In the genomic region with DNA sequence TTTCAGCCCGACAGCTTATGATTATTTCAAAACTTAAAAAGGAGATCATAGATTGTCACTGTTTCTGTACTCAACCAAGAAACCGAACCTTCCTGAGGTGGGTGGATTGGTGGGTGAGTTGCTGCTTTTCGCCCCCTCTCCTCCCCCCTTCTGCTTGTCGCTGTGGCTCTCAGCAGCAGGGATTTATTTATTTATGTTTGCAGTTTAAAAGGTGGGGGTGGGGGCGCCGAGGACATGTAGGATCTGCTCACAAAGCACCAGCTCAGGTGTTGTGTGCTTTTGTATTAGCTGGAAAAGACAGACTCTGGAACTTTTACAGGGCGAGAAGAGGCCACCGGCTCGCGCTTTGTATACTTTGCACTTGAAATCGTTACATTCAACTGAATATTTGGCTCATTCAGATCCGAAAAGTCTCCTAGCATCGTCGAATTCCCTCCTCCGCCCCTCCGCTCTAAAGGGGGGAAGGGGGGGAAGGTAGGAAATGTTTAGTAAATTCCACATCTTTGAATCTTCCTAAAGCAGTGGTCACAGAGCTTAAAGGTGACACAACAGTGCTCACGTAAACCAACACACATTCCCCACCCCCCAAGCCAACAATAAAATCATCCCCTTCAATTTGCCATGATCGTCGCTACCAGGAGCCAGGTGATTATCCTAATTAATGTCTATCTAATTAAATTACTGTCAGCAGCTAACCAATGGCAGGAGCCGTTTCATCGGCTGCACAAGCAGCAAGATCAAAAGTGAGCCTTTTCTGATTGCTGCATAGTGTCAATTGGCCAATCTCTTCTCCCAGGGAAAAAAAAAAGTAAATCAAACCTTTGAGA, we compare ENCODE assay signal across 9 cellular contexts. TPM values are rescaled to one million over a fixed set of nuclear protein-coding genes. Genes with fewer than 3 reads are reported as not detected.
DNase-seq lines count a peak whose midpoint lies in the region; ATAC-seq and TF ChIP-seq lines count a peak whose summit lies in the region.
"Had no signal": no experiment of that assay in that cellular context is flagged by ENCODE, and none has a peak within 500 bp of the region (broad histone marks: within the 10 kb centered on the region; RNA-seq: fewer than 3 reads in every experiment).

No MANE protein-coding gene starts in this region.

- no peak overlapping the region for H3K27ac ChIP-seq in mesendoderm (ENCODE audit: low read depth, low read length)

- no peaks in the 10 kb centered on the region for H3K79me2 ChIP-seq in mesendoderm (ENCODE audit: control insufficient read depth, insufficient read depth, low read length)

- H2BK120ac ChIP-seq in mesendoderm (ENCODE audit: low read depth, low read length) = no peak overlapping the region

- H2BK5ac ChIP-seq in mesendoderm (ENCODE audit: low read length) = no peak overlapping the region

- no peaks in the 10 kb centered on the region for H3K79me1 ChIP-seq in mesendoderm (ENCODE audit: low read length)

- H3K9ac ChIP-seq in mesendoderm (ENCODE audit: low read length) = no peak overlapping the region

- peaks cover 71% of the 10 kb centered on the region for H3K4me1 Mint-ChIP-seq in HFFc6 (ENCODE audit: low read depth)
- H3K4me1 Mint-ChIP-seq in activated T-cell treated with anti-CD3 and anti-CD28 coated beads, Interleukin-2, amount 50 U/mL, for 72 hours (ENCODE audit: low read depth) = peaks cover 62% of the 10 kb centered on the region

- H4K8ac ChIP-seq in mesendoderm (ENCODE audit: low read depth, low read length) = no peak overlapping the region

- H3K4me2 ChIP-seq in mesendoderm (ENCODE audit: low read length) = peak overlapping the region; percentile 1

- no peak overlapping the region for H3K4me3 ChIP-seq in mesendoderm (ENCODE audit: low read length)

- H3K27me3 ChIP-seq in mesendoderm (ENCODE audit: insufficient read depth, low read length, poor library complexity) = peaks cover 37% of the 10 kb centered on the region

- no peak overlapping the region for H2AK5ac ChIP-seq in mesendoderm (ENCODE audit: low read length)

- no peaks in the 10 kb centered on the region for H3K9me3 Mint-ChIP-seq in HFFc6
- no peaks in the 10 kb centered on the region for H3K9me3 Mint-ChIP-seq in activated T-cell treated with anti-CD3 and anti-CD28 coated beads, Interleukin-2, amount 50 U/mL, for 72 hours

- peaks cover 16% of the 10 kb centered on the region for H3K4me1 ChIP-seq in mesendoderm (ENCODE audit: control insufficient read depth, low read depth, low read length)

- WGBS in mesendoderm (ENCODE audit: extremely low coverage, insufficient coverage, low lambda C conversion rate) = no CpG with 5 or more reads among the region's 21 CpGs

- no peak overlapping the region for H3K23ac ChIP-seq in mesendoderm (ENCODE audit: low read length)

- peaks cover 48% of the 10 kb centered on the region for H3K27me3 Mint-ChIP-seq in HFFc6 (ENCODE audit: insufficient read depth)
- peaks cover 68% of the 10 kb centered on the region for H3K27me3 Mint-ChIP-seq in activated T-cell treated with anti-CD3 and anti-CD28 coated beads, Interleukin-2, amount 50 U/mL, for 72 hours (ENCODE audit: low read depth)

- H3K56ac ChIP-seq in mesendoderm (ENCODE audit: low read length) = no peak overlapping the region

- peak; percentile 56 for DNase-seq in COR-L47 (lab: John Stamatoyannopoulos, UW)
- no peak for DNase-seq in HFFc6
- DNase-seq in activated T-cell treated with anti-CD3 and anti-CD28 coated beads, Interleukin-2, amount 50 U/mL, for 72 hours = peak in 1 of 2 donors; percentile 9
- DNase-seq in mesendoderm = peak; percentile 29
- no peak for DNase-seq in NCI-H510A (lab: John Stamatoyannopoulos, UW)
- DNase-seq in stimulated activated CD4-positive, alpha-beta T cell treated with anti-CD3 and anti-CD28 coated beads, Interleukin-2, amount 100 ng/mL, for 48 hours = no peak
- DNase-seq: stimulated activated CD4-positive, alpha-beta T cell treated with anti-CD3 and anti-CD28 coated beads, Interleukin-4, amount 100 ng/mL, for 4 hours had no signal

- H2BK15ac ChIP-seq in mesendoderm (replicated peaks; ENCODE audit: low read depth) = no peak overlapping the region

- peak overlapping the region; percentile 83 for H3K4me3 Mint-ChIP-seq in HFFc6
- peak overlapping the region; percentile 83 to 86 for H3K4me3 Mint-ChIP-seq in activated T-cell treated with anti-CD3 and anti-CD28 coated beads, Interleukin-2, amount 50 U/mL, for 72 hours

- H3K4ac ChIP-seq in mesendoderm (ENCODE audit: low read depth, low read length) = no peak overlapping the region

- H3K36me3 ChIP-seq in mesendoderm (ENCODE audit: control insufficient read depth, insufficient read depth, low read length) = no peaks in the 10 kb centered on the region

- peaks cover 9% of the 10 kb centered on the region for H3K36me3 Mint-ChIP-seq in HFFc6 (ENCODE audit: low read depth)
- H3K36me3 Mint-ChIP-seq in activated T-cell treated with anti-CD3 and anti-CD28 coated beads, Interleukin-2, amount 50 U/mL, for 72 hours (ENCODE audit: insufficient read depth in 2 of 2) = peaks cover 0 to 3% of the 10 kb centered on the region in 2 donors

- no peak overlapping the region for H4K5ac ChIP-seq in mesendoderm (ENCODE audit: low read length)

- no peak for TF ChIP-seq CTCF in HFFc6 (IDR thresholded peaks at IDR 0.05)

- no peak overlapping the region for H3K27ac Mint-ChIP-seq in HFFc6
- H3K27ac Mint-ChIP-seq in activated T-cell treated with anti-CD3 and anti-CD28 coated beads, Interleukin-2, amount 50 U/mL, for 72 hours = peak overlapping the region; percentile 67

- H3K18ac ChIP-seq in mesendoderm (ENCODE audit: low read length) = no peak overlapping the region

- no peak for ATAC-seq in activated T-cell treated with anti-CD3 and anti-CD28 coated beads, Interleukin-2, amount 50 U/mL, for 72 hours (replicated peaks in 1 of 2)
- ATAC-seq in HG03175 (IDR thresholded peaks at IDR 0.05; ENCODE audit: unreplicated experiment) (no peak), GM18873 (IDR thresholded peaks at IDR 0.05; ENCODE audit: low FRiP score, unreplicated experiment) (no peak)

RNA-seq across cellular contexts. Expression of gene TBR1, which starts 0.4 kb away (rescaled TPM):
- under 1 TPM in 1 of 6 experiments, not detected in 5; 0.02 TPM for total RNA-seq in HFFc6 (2021; fragmentation: NEBNext Ultra II Directional; extraction: Animal tissue kit (Norgen Biotek cat#: 25700))
- total RNA-seq in activated T-cell treated with anti-CD3 and anti-CD28 coated beads, Interleukin-2, amount 50 U/mL, for 72 hours = under 1 TPM; 0.02 to 0.05 TPM
- polyA plus RNA-seq in mesendoderm (2013, experiment 1 of 2) = 0.20 TPM
- 0.13 TPM for polyA plus RNA-seq in mesendoderm (2013, experiment 2 of 2)

Comparison
In these comparisons a context has a peak if more than half of its experiments do, and no peak if none do; other contexts are left out.
1. DNase-seq: peak in COR-L47 (single experiment) and mesendoderm (single experiment); none in HFFc6 (single experiment), NCI-H510A (single experiment) and stimulated activated CD4-positive, alpha-beta T cell treated with anti-CD3 and anti-CD28 coated beads, Interleukin-2, amount 100 ng/mL, for 48 hours (0 of 2).